ENCODE assay signal across 9 cellular contexts in genomic region chr20:34873583-34874093, GRCh38. TPM values are rescaled to one million over a fixed set of nuclear protein-coding genes. Genes with fewer than 3 reads are reported as not detected.
DNase-seq lines count a peak whose midpoint lies in the region; ATAC-seq and TF ChIP-seq lines count a peak whose summit lies in the region.
"Had no signal": no experiment of that assay in that cellular context is flagged by ENCODE, and none has a peak within 500 bp of the region (broad histone marks: within the 10 kb centered on the region; RNA-seq: fewer than 3 reads in every experiment).

No MANE protein-coding gene starts in this region.

- H3K27ac ChIP-seq in lower lobe of right lung = no peak overlapping the region
- H3K27ac ChIP-seq in upper lobe of right lung = no peak overlapping the region

- H3K4me1 ChIP-seq in lower lobe of right lung (peaks cover 56% of the 10 kb centered on the region), upper lobe of right lung (peaks cover 39% of the 10 kb centered on the region)

- H3K27me3 ChIP-seq in lower lobe of right lung (ENCODE audit: low read depth) = no peaks in the 10 kb centered on the region
- no peaks in the 10 kb centered on the region for H3K27me3 ChIP-seq in upper lobe of right lung

- no peaks in the 10 kb centered on the region for H3K27me3 Mint-ChIP-seq in activated T-cell treated with anti-CD3 and anti-CD28 coated beads, Interleukin-2, amount 50 U/mL, for 24 hours
- H3K27me3 Mint-ChIP-seq in activated CD4-positive, alpha-beta memory T cell treated with anti-CD3 and anti-CD28 coated beads for 36 hours = no peaks in the 10 kb centered on the region
- H3K27me3 Mint-ChIP-seq in stimulated activated naive B cell treated with anti-CD40 and anti-IgM and Interleukin-4, amounts not matched to agents 10 μg/mL and 1 μg/mL and 100 μg/mL, for 72 hours = peaks cover 0 to 3% of the 10 kb centered on the region in 2 donors

- CTCF ChIA-PET in activated CD4-positive, alpha-beta memory T cell treated with anti-CD3 and anti-CD28 coated beads for 36 hours (lab: Charles Lee) = interaction anchor here (0.6 to 5.7 kb wide), 33 partner anchors 8 to 273 kb away, joined by 3 to 139 read pairs (median 5); partner anchors contain the start of genes EDEM2, GSS, MYH7B and TRPC4AP
- CTCF ChIA-PET in HEK293T (lab: Yijun Ruan, JAX) = interaction anchor here (0.7 to 1.5 kb wide), 6 partner anchors 8 to 127 kb away, joined by 3 read pairs; partner anchors contain the start of genes GSS and MYH7B

- ATAC-seq in lower lobe of right lung (no peak), upper lobe of right lung (no peak), left ventricle myocardium superior (no peak)
- ATAC-seq in stimulated activated naive B cell treated with anti-CD40 and anti-IgM and Interleukin-4, amounts not matched to agents 10 μg/mL and 1 μg/mL and 100 μg/mL, for 72 hours (replicated peaks) = no peak

- no peak for TF ChIP-seq CTCF in lower lobe of right lung (IDR thresholded peaks at IDR 0.05)
- TF ChIP-seq CTCF in upper lobe of right lung (IDR thresholded peaks at IDR 0.05) = no peak

- POLR2A ChIA-PET in activated CD4-positive, alpha-beta memory T cell treated with anti-CD3 and anti-CD28 coated beads for 36 hours (lab: Charles Lee) = interaction anchor here (0.8 to 2.6 kb wide), 3 partner anchors 48 to 289 kb away, joined by 3 to 16 read pairs (median 3); partner anchors contain the start of genes GSS, MYH7B and NCOA6
- POLR2A ChIA-PET in HEK293T (lab: Yijun Ruan, JAX) = interaction anchor here (1.0 to 1.1 kb wide), 2 partner anchors 49 to 82 kb away, joined by 4 to 7 read pairs; partner anchors contain the start of genes GSS, MYH7B and NCOA6

- intact Hi-C loops in activated CD4-positive, alpha-beta memory T cell treated with anti-CD3 and anti-CD28 coated beads for 36 hours (cut with micrococcal nuclease) = loop anchor here (1.0 to 10.0 kb wide), 4 partner anchors 39 to 741 kb away; partner anchors contain the start of gene SPAG4
- intact Hi-C loops in lower lobe of right lung (cut with DNase I) (no loop called here), upper lobe of right lung (cut with DNase I) (loop anchor here (5.0 kb wide), 1 partner anchor 84 kb away; the partner anchor contains the start of genes GSS and MYH7B), left ventricle myocardium superior (cut with micrococcal nuclease) (loop anchor here (2.0 kb wide), 1 partner anchor 83 kb away; no protein-coding TSS in a partner anchor)

- DNase-seq in activated T-cell treated with anti-CD3 and anti-CD28 coated beads, Interleukin-2, amount 50 U/mL, for 24 hours = no peak
- DNase-seq in activated T-cell treated with anti-CD3 and anti-CD28 coated beads, Interleukin-2, amount 50 U/mL, for 1 hour = no peak
- no peak for DNase-seq in activated CD4-positive, alpha-beta memory T cell treated with anti-CD3 and anti-CD28 coated beads for 36 hours
- DNase-seq in lower lobe of right lung (no peak), upper lobe of right lung (no peak), HEK293T (ENCODE audit: extremely low spot score) (no peak), left ventricle myocardium superior (no peak)
- no peak for DNase-seq in stimulated activated naive B cell treated with anti-CD40 and anti-IgM and Interleukin-4, amounts not matched to agents 10 μg/mL and 1 μg/mL and 100 μg/mL, for 72 hours
- DNase-seq: SIG-M5 had no signal

- no peaks in the 10 kb centered on the region for H3K9me3 Mint-ChIP-seq in activated T-cell treated with anti-CD3 and anti-CD28 coated beads, Interleukin-2, amount 50 U/mL, for 24 hours
- H3K9me3 Mint-ChIP-seq in activated CD4-positive, alpha-beta memory T cell treated with anti-CD3 and anti-CD28 coated beads for 36 hours = no peaks in the 10 kb centered on the region
- no peaks in the 10 kb centered on the region for H3K9me3 Mint-ChIP-seq in stimulated activated naive B cell treated with anti-CD40 and anti-IgM and Interleukin-4, amounts not matched to agents 10 μg/mL and 1 μg/mL and 100 μg/mL, for 72 hours

- H3K9me3 ChIP-seq in lower lobe of right lung = no peaks in the 10 kb centered on the region
- no peaks in the 10 kb centered on the region for H3K9me3 ChIP-seq in upper lobe of right lung

- H3K4me3 ChIP-seq in lower lobe of right lung (peak overlapping the region; percentile 75), upper lobe of right lung (no peak overlapping the region)

- peaks cover 67% of the 10 kb centered on the region for H3K4me1 Mint-ChIP-seq in activated T-cell treated with anti-CD3 and anti-CD28 coated beads, Interleukin-2, amount 50 U/mL, for 24 hours (ENCODE audit: low read depth)
- peaks cover 56% of the 10 kb centered on the region for H3K4me1 Mint-ChIP-seq in activated CD4-positive, alpha-beta memory T cell treated with anti-CD3 and anti-CD28 coated beads for 36 hours (ENCODE audit: low read depth)
- H3K4me1 Mint-ChIP-seq in stimulated activated naive B cell treated with anti-CD40 and anti-IgM and Interleukin-4, amounts not matched to agents 10 μg/mL and 1 μg/mL and 100 μg/mL, for 72 hours = peaks cover 35 to 52% of the 10 kb centered on the region in 2 donors

- H3K36me3 ChIP-seq in lower lobe of right lung = no peaks in the 10 kb centered on the region
- no peaks in the 10 kb centered on the region for H3K36me3 ChIP-seq in upper lobe of right lung

- no peak overlapping the region for H3K27ac Mint-ChIP-seq in activated T-cell treated with anti-CD3 and anti-CD28 coated beads, Interleukin-2, amount 50 U/mL, for 24 hours
- H3K27ac Mint-ChIP-seq in activated CD4-positive, alpha-beta memory T cell treated with anti-CD3 and anti-CD28 coated beads for 36 hours = peak overlapping the region; percentile 6
- peak overlapping the region; percentile 72 for H3K27ac Mint-ChIP-seq in stimulated activated naive B cell treated with anti-CD40 and anti-IgM and Interleukin-4, amounts not matched to agents 10 μg/mL and 1 μg/mL and 100 μg/mL, for 72 hours

- H3K36me3 Mint-ChIP-seq in activated T-cell treated with anti-CD3 and anti-CD28 coated beads, Interleukin-2, amount 50 U/mL, for 24 hours (ENCODE audit: low read depth) = no peaks in the 10 kb centered on the region
- no peaks in the 10 kb centered on the region for H3K36me3 Mint-ChIP-seq in activated CD4-positive, alpha-beta memory T cell treated with anti-CD3 and anti-CD28 coated beads for 36 hours
- H3K36me3 Mint-ChIP-seq in stimulated activated naive B cell treated with anti-CD40 and anti-IgM and Interleukin-4, amounts not matched to agents 10 μg/mL and 1 μg/mL and 100 μg/mL, for 72 hours = peaks cover 0 to 2% of the 10 kb centered on the region in 2 donors

- H3K4me3 Mint-ChIP-seq in activated T-cell treated with anti-CD3 and anti-CD28 coated beads, Interleukin-2, amount 50 U/mL, for 24 hours = peak overlapping the region; percentile 77
- H3K4me3 Mint-ChIP-seq in activated CD4-positive, alpha-beta memory T cell treated with anti-CD3 and anti-CD28 coated beads for 36 hours = peak overlapping the region; percentile 64
- peak overlapping the region; percentile 90 to 92 for H3K4me3 Mint-ChIP-seq in stimulated activated naive B cell treated with anti-CD40 and anti-IgM and Interleukin-4, amounts not matched to agents 10 μg/mL and 1 μg/mL and 100 μg/mL, for 72 hours

TF ChIP-seq in HEK293T, 16 proteins besides CTCF, POLR2A, EP300 and RAD21:
- no peak for TF ChIP-seq TARDBP (IDR thresholded peaks at IDR 0.05)
TF ChIP-seq in HEK293T: peak in this region for 0.

RNA-seq across cellular contexts. Expression of gene GGT7, which starts 1.0 kb away (rescaled TPM):
- 10 to 100 TPM; 12.3 to 14.2 TPM for total RNA-seq in activated CD4-positive, alpha-beta memory T cell treated with anti-CD3 and anti-CD28 coated beads for 36 hours
- total RNA-seq in lower lobe of right lung (24.0 TPM), upper lobe of right lung (20.6 TPM), left ventricle myocardium superior (22.0 TPM)

RNA-seq across cellular contexts. Expression of gene ACSS2, which starts 2.8 kb away (rescaled TPM):
- 10 to 100 TPM; 45.6 to 47.7 TPM for total RNA-seq in activated CD4-positive, alpha-beta memory T cell treated with anti-CD3 and anti-CD28 coated beads for 36 hours
- 131 TPM for total RNA-seq in lower lobe of right lung
- total RNA-seq in upper lobe of right lung = 146 TPM
- 156 TPM for total RNA-seq in left ventricle myocardium superior

RNA-seq across cellular contexts. Expression of gene NCOA6, which starts 48.2 kb away (rescaled TPM):
- 10 to 100 TPM; 19.6 to 20.7 TPM for total RNA-seq in activated CD4-positive, alpha-beta memory T cell treated with anti-CD3 and anti-CD28 coated beads for 36 hours
- 27.1 TPM for total RNA-seq in lower lobe of right lung
- 27.8 TPM for total RNA-seq in upper lobe of right lung
- 17.1 TPM for total RNA-seq in left ventricle myocardium superior
